In the genomic region with DNA sequence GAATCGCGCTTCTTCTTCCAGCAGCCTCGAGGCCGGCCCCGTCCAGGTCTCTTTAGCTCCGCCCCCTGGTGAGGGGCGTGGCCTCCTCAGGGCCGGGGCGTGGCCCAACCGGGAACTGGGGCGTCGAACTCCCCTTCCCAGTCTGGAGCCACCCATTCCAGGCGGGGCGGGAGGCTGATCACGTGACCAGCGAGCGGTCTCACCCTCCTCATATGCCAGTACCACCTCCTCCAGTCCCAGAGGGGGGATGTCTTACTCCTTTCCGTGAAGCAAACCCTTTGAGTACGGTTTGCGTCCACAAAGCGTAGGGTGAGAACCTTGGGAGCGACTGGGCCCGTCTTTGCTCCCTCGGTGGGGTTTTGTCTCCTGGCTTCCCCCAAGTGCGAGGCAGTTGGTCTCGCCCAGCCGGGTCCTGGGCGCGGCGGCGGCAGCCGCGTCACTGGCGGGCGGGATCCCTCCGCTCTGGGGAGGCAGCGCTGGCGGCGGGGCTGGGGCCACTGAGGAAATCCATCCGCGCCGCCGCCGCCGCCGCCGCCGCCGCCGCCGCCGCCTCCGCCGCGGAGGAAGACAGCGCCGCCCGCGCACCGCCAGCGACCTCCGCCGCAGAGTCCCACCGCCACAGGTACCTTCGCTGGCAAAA, we compare ENCODE assay signal across 8 cellular contexts. TPM values are rescaled to one million over a fixed set of nuclear protein-coding genes. Genes with fewer than 3 reads are reported as not detected.
DNase-seq lines count a peak whose midpoint lies in the region; ATAC-seq and TF ChIP-seq lines count a peak whose summit lies in the region.

A gene (plus strand): TSS at position 439 of the 640 bp plus-strand sequence. CDS start 2,526 bp downstream, outside the sequence.

- DNase-seq in CD14-positive monocyte (ENCODE audit: low spot score) (peak; percentile 99), NCI-H82 treated with DMSO at 0.1 percent for 48 hours (lab: John Stamatoyannopoulos, UW; ENCODE audit: unreplicated experiment) (peak; percentile 92), dorsolateral prefrontal cortex (peak; percentile 98 to 100 (median 99)), right lobe of liver (peak; percentile 99 to 100 (median 100))
- DNase-seq in activated CD4-positive, alpha-beta memory T cell treated with anti-CD3 and anti-CD28 coated beads for 36 hours, result peak; percentile 100
- DNase-seq in stimulated activated CD4-positive, alpha-beta T cell treated with anti-CD3 and anti-CD28 coated beads, Interleukin-4, amount 100 ng/mL, for 4 hours, result peak; percentile 99

- H3K27ac ChIP-seq in dorsolateral prefrontal cortex (peak within 1 kb of the TSS; percentile 85 to 99 (median 97)), right lobe of liver (peak within 1 kb of the TSS; percentile 91 to 99 (median 98))

- ATAC-seq in GM19438 (IDR thresholded peaks at IDR 0.05; ENCODE audit: low read depth, unreplicated experiment) (peak; percentile 59), HG03575 (IDR thresholded peaks at IDR 0.05; ENCODE audit: extremely low read depth, insufficient number of reproducible peaks, low FRiP score, unreplicated experiment) (peak; percentile 42), right lobe of liver (peak; percentile 82 to 90 (median 86))

- POLR2A ChIA-PET in activated CD4-positive, alpha-beta memory T cell treated with anti-CD3 and anti-CD28 coated beads for 36 hours (lab: Charles Lee), result interaction anchor here (0.6 to 1.5 kb wide), 7 partner anchors 18 to 244 kb away, joined by 3 to 7 read pairs (median 3); a partner anchor contains a TSS

- H3K9me3 Mint-ChIP-seq in CD14-positive monocyte, result peaks cover 0 to 2% (median 0%) of the 10 kb centered on the region in 7 donors
- no peaks in the 10 kb centered on the region for H3K9me3 Mint-ChIP-seq in activated CD4-positive, alpha-beta memory T cell treated with anti-CD3 and anti-CD28 coated beads for 36 hours

- peak; percentile 88 for TF ChIP-seq POLR2A in right lobe of liver (IDR thresholded peaks at IDR 0.05)

- TF ChIP-seq CTCF in CD14-positive monocyte (IDR thresholded peaks at IDR 0.05) (no peak), dorsolateral prefrontal cortex (IDR thresholded peaks at IDR 0.05 in 54 of 56, conservative IDR thresholded peaks at IDR 0.05 in 2 of 56; ENCODE audit: low read depth in 1 of 56, partially characterized antibody in 56 of 56) (peak in 16 of 56 donors; percentile 3 to 38 (median 19)), right lobe of liver (IDR thresholded peaks at IDR 0.05) (peak in 1 of 4 donors; percentile 11)

- intact Hi-C loops in CD14-positive monocyte (cut with micrococcal nuclease), result loop anchor here (1.0 to 10.0 kb wide), 5 partner anchors 34 to 549 kb away; a partner anchor contains a TSS
- intact Hi-C loops in activated CD4-positive, alpha-beta memory T cell treated with anti-CD3 and anti-CD28 coated beads for 36 hours (cut with micrococcal nuclease), result loop anchor here (1.0 kb wide), 5 partner anchors 32 to 194 kb away; a partner anchor contains a TSS
- intact Hi-C loops in dorsolateral prefrontal cortex (cut with DNase I), result loop anchor here (1.0 to 5.0 kb wide), 4 partner anchors 61 to 206 kb away; a partner anchor contains a TSS
- intact Hi-C loops in right lobe of liver (cut with DNase I), result loop anchor here in 1 of 2 donors (10.0 kb wide), 1 partner anchor 89 kb away; a partner anchor contains a TSS

- peak within 1 kb of the TSS; percentile 97 to 98 for H3K4me3 Mint-ChIP-seq in CD14-positive monocyte
- peak within 1 kb of the TSS; percentile 95 for H3K4me3 Mint-ChIP-seq in activated CD4-positive, alpha-beta memory T cell treated with anti-CD3 and anti-CD28 coated beads for 36 hours

- CTCF ChIA-PET in activated CD4-positive, alpha-beta memory T cell treated with anti-CD3 and anti-CD28 coated beads for 36 hours (lab: Charles Lee), result interaction anchor here (0.9 to 1.6 kb wide), 5 partner anchors 18 to 127 kb away, joined by 3 to 11 read pairs (median 4); a partner anchor contains a TSS

- peaks cover 20 to 22% of the 10 kb centered on the region in 2 donors for H3K36me3 Mint-ChIP-seq in CD14-positive monocyte
- H3K36me3 Mint-ChIP-seq in activated CD4-positive, alpha-beta memory T cell treated with anti-CD3 and anti-CD28 coated beads for 36 hours, result peaks cover 22% of the 10 kb centered on the region

- peak within 1 kb of the TSS; percentile 94 to 98 (median 97) for H3K27ac Mint-ChIP-seq in CD14-positive monocyte
- H3K27ac Mint-ChIP-seq in activated CD4-positive, alpha-beta memory T cell treated with anti-CD3 and anti-CD28 coated beads for 36 hours, result peak within 1 kb of the TSS; percentile 97

- peaks cover 2 to 22% (median 11%) of the 10 kb centered on the region in 4 donors for H3K36me3 ChIP-seq in right lobe of liver

- H3K4me3 ChIP-seq in dorsolateral prefrontal cortex, result peak within 1 kb of the TSS; percentile 67 to 98 (median 89)
- H3K4me3 ChIP-seq in right lobe of liver, result peak within 1 kb of the TSS; percentile 68 to 91 (median 90)

- no peaks in the 10 kb centered on the region for H3K27me3 ChIP-seq in dorsolateral prefrontal cortex
- H3K27me3 ChIP-seq in right lobe of liver, result no peaks in the 10 kb centered on the region

- H3K9me3 ChIP-seq in right lobe of liver, result no peaks in the 10 kb centered on the region

- H3K27me3 Mint-ChIP-seq in CD14-positive monocyte (ENCODE audit: low read depth in 3 of 3), result peaks cover 4 to 9% (median 8%) of the 10 kb centered on the region in 3 donors
- no peaks in the 10 kb centered on the region for H3K27me3 Mint-ChIP-seq in activated CD4-positive, alpha-beta memory T cell treated with anti-CD3 and anti-CD28 coated beads for 36 hours

- 0% methylated on average over 6 of the region's 65 CpGs for WGBS in right lobe of liver (ENCODE audit: insufficient coverage, low coverage, low lambda C conversion rate, missing lambda C conversion rate)

- peaks cover 31% of the 10 kb centered on the region for H3K4me1 Mint-ChIP-seq in CD14-positive monocyte
- peaks cover 8% of the 10 kb centered on the region for H3K4me1 Mint-ChIP-seq in activated CD4-positive, alpha-beta memory T cell treated with anti-CD3 and anti-CD28 coated beads for 36 hours (ENCODE audit: low read depth)

- H3K4me1 ChIP-seq in right lobe of liver, result peaks cover 0 to 3% (median 0%) of the 10 kb centered on the region in 4 donors

RNA-seq across cellular contexts. Expression of the gene that starts here (rescaled TPM):
- 10 to 100 TPM; 90.0 to 94.6 TPM for polyA plus RNA-seq in CD14-positive monocyte
- total RNA-seq in activated CD4-positive, alpha-beta memory T cell treated with anti-CD3 and anti-CD28 coated beads for 36 hours, result 100 to 1,000 TPM; 228 to 231 TPM
- 100 to 1,000 TPM; 119 to 205 (median 150) TPM for total RNA-seq in dorsolateral prefrontal cortex
- 100 to 1,000 TPM in 3 of 6 experiments, 10 to 100 TPM in 3; 75.6 to 133 (median 106) TPM for total RNA-seq in right lobe of liver

Comparison
In these comparisons a context has a peak if more than half of its experiments do, and no peak if none do; other contexts are left out.
1. Peak in every context shown above with its lines: DNase-seq, ATAC-seq, H3K4me3 ChIP-seq and H3K27ac ChIP-seq.